1 cellular context compared by ENCODE assay signal in the genomic region with DNA sequence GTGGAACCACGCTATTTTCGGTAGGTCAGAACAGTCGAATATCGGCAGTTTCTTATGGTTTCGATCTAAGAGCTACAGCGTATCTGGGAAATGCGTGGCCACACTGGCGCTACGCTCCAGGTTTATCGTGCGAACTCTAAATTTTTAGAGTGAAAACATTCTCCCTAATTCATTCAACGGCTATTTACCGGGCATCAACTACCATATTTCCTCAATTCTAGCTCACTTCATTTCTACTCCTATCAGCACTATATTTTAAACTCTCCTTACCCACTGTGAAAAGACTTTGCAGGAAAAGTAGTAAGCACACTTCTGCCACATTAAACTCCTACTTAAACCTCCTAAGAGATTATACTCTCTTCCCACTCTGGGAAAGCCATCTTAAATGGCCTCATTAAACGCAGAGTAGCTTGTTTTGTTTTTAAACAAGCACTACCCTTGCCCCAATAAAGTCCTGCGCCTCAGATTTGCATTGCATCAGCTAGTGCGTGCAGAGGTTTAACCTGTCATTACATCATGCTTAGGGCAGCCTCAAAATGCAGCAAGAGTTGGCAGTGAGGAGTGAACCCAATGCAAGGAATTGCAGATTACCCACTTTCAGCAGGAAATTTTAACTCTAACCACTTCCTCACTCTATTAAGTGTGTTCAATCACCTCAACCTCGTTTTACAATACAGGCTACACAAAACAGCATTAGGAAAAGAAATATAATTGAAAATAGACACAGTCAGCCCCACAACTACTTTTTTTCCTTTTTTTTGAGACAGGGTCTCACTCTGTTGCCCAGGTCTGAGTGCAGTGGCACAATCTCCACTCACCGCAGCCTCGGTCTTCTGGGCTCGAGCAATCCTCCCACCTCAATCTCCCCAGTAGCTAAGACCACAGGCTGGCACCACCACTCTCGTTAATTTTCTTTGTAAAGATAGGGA.
A peak's percentile ranks its signal among the peaks of the same experiment; 100 is the strongest.
TF ChIP-seq lines count a peak whose summit lies in the region.

No MANE protein-coding gene starts in this region.

TF ChIP-seq in HepG2, 621 proteins besides CTCF, POLR2A, EP300 and RAD21 (continued from another document and continues in another):
- TF ChIP-seq, protein P1, sequence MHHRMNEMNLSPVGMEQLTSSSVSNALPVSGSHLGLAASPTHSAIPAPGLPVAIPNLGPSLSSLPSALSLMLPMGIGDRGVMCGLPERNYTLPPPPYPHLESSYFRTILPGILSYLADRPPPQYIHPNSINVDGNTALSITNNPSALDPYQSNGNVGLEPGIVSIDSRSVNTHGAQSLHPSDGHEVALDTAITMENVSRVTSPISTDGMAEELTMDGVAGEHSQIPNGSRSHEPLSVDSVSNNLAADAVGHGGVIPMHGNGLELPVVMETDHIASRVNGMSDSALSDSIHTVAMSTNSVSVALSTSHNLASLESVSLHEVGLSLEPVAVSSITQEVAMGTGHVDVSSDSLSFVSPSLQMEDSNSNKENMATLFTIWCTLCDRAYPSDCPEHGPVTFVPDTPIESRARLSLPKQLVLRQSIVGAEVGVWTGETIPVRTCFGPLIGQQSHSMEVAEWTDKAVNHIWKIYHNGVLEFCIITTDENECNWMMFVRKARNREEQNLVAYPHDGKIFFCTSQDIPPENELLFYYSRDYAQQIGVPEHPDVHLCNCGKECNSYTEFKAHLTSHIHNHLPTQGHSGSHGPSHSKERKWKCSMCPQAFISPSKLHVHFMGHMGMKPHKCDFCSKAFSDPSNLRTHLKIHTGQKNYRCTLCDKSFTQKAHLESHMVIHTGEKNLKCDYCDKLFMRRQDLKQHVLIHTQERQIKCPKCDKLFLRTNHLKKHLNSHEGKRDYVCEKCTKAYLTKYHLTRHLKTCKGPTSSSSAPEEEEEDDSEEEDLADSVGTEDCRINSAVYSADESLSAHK (CRISPR knock-in tag; IDR thresholded peaks at IDR 0.05; ENCODE audit: borderline replicate concordance): no peak
- TF ChIP-seq ZNF788 (CRISPR knock-in tag; IDR thresholded peaks at IDR 0.05; ENCODE audit: borderline replicate concordance) (no peak; the same call in 1 of the 2 replicates), ZNF572 (CRISPR knock-in tag; IDR thresholded peaks at IDR 0.05) (no peak), ARNTL (CRISPR knock-in tag; IDR thresholded peaks at IDR 0.05) (no peak), ZBTB7B (CRISPR knock-in tag; IDR thresholded peaks at IDR 0.05) (no peak), KLF9 (CRISPR knock-in tag; IDR thresholded peaks at IDR 0.05; ENCODE audit: low read depth) (no peak), SMC3 (IDR thresholded peaks at IDR 0.05; ENCODE audit: low read length) (no peak), JARID2 (CRISPR knock-in tag; IDR thresholded peaks at IDR 0.05; ENCODE audit: insufficient replicate concordance) (no peak), KDM6A (CRISPR knock-in tag; IDR thresholded peaks at IDR 0.05; ENCODE audit: low read depth) (0 out of 2 replicates have a peak, but pooled peaks have one; percentile 15), SP2 (CRISPR knock-in tag; IDR thresholded peaks at IDR 0.05) (no peak), CEBPG (CRISPR knock-in tag; IDR thresholded peaks at IDR 0.05) (peak; percentile 99), ISX (CRISPR knock-in tag; conservative IDR thresholded peaks at IDR 0.05) (no peak), TARDBP (CRISPR knock-in tag; IDR thresholded peaks at IDR 0.05) (no peak), ZNF431 (CRISPR knock-in tag; IDR thresholded peaks at IDR 0.05; ENCODE audit: borderline replicate concordance, low read depth) (no peak), ZNF782 (CRISPR knock-in tag; IDR thresholded peaks at IDR 0.05; ENCODE audit: borderline replicate concordance) (no peak), ZNF790 (CRISPR knock-in tag; IDR thresholded peaks at IDR 0.05; ENCODE audit: borderline replicate concordance) (no peak; the same call in 1 of the 2 replicates), SMARCC2 (IDR thresholded peaks at IDR 0.05) (no peak), MAF1 (CRISPR knock-in tag; IDR thresholded peaks at IDR 0.05; ENCODE audit: borderline replicate concordance) (no peak), KLF12 (CRISPR knock-in tag; IDR thresholded peaks at IDR 0.05; ENCODE audit: borderline replicate concordance) (peak; percentile 7; the same call in 1 of the 2 replicates), SALL1 (CRISPR knock-in tag; IDR thresholded peaks at IDR 0.05) (peak; percentile 46; the same call in 1 of the 2 replicates)
- TF ChIP-seq, protein P2, sequence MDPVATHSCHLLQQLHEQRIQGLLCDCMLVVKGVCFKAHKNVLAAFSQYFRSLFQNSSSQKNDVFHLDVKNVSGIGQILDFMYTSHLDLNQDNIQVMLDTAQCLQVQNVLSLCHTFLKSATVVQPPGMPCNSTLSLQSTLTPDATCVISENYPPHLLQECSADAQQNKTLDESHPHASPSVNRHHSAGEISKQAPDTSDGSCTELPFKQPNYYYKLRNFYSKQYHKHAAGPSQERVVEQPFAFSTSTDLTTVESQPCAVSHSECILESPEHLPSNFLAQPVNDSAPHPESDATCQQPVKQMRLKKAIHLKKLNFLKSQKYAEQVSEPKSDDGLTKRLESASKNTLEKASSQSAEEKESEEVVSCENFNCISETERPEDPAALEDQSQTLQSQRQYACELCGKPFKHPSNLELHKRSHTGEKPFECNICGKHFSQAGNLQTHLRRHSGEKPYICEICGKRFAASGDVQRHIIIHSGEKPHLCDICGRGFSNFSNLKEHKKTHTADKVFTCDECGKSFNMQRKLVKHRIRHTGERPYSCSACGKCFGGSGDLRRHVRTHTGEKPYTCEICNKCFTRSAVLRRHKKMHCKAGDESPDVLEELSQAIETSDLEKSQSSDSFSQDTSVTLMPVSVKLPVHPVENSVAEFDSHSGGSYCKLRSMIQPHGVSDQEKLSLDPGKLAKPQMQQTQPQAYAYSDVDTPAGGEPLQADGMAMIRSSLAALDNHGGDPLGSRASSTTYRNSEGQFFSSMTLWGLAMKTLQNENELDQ (CRISPR knock-in tag; IDR thresholded peaks at IDR 0.05; ENCODE audit: borderline replicate concordance): no peak
- TF ChIP-seq, protein P3, sequence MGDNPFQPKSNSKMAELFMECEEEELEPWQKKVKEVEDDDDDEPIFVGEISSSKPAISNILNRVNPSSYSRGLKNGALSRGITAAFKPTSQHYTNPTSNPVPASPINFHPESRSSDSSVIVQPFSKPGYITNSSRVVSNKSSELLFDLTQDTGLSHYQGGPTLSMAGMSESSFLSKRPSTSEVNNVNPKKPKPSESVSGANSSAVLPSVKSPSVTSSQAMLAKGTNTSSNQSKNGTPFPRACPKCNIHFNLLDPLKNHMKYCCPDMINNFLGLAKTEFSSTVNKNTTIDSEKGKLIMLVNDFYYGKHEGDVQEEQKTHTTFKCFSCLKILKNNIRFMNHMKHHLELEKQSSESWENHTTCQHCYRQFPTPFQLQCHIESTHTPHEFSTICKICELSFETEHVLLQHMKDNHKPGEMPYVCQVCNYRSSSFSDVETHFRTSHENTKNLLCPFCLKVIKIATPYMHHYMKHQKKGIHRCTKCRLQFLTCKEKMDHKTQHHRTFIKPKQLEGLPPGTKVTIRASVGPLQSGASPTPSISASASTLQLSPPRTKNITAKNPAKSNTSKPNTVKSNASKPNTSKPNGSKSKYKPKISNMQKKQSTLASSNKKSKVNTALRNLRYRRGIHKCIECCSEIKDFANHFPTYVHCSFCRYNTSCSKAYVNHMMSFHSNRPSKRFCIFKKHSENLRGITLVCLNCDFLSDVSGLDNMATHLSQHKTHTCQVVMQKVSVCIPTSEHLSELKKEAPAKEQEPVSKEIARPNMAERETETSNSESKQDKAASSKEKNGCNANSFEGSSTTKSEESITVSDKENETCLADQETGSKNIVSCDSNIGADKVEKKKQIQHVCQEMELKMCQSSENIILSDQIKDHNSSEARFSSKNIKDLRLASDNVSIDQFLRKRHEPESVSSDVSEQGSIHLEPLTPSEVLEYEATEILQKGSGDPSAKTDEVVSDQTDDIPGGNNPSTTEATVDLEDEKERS (CRISPR knock-in tag; IDR thresholded peaks at IDR 0.05): no peak; the same call in 1 of the 2 replicates
- TF ChIP-seq, protein P4, sequence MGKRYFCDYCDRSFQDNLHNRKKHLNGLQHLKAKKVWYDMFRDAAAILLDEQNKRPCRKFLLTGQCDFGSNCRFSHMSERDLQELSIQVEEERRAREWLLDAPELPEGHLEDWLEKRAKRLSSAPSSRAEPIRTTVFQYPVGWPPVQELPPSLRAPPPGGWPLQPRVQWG (CRISPR knock-in tag; IDR thresholded peaks at IDR 0.05; ENCODE audit: borderline replicate concordance, low read depth): no peak
- TF ChIP-seq, protein P5, sequence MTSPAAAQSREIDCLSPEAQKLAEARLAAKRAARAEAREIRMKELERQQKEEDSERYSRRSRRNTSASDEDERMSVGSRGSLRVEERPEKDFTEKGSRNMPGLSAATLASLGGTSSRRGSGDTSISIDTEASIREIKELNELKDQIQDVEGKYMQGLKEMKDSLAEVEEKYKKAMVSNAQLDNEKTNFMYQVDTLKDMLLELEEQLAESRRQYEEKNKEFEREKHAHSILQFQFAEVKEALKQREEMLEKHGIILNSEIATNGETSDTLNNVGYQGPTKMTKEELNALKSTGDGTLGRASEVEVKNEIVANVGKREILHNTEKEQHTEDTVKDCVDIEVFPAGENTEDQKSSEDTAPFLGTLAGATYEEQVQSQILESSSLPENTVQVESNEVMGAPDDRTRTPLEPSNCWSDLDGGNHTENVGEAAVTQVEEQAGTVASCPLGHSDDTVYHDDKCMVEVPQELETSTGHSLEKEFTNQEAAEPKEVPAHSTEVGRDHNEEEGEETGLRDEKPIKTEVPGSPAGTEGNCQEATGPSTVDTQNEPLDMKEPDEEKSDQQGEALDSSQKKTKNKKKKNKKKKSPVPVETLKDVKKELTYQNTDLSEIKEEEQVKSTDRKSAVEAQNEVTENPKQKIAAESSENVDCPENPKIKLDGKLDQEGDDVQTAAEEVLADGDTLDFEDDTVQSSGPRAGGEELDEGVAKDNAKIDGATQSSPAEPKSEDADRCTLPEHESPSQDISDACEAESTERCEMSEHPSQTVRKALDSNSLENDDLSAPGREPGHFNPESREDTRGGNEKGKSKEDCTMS (CRISPR knock-in tag; conservative IDR thresholded peaks at IDR 0.05): no peak
- TF ChIP-seq, protein P6, sequence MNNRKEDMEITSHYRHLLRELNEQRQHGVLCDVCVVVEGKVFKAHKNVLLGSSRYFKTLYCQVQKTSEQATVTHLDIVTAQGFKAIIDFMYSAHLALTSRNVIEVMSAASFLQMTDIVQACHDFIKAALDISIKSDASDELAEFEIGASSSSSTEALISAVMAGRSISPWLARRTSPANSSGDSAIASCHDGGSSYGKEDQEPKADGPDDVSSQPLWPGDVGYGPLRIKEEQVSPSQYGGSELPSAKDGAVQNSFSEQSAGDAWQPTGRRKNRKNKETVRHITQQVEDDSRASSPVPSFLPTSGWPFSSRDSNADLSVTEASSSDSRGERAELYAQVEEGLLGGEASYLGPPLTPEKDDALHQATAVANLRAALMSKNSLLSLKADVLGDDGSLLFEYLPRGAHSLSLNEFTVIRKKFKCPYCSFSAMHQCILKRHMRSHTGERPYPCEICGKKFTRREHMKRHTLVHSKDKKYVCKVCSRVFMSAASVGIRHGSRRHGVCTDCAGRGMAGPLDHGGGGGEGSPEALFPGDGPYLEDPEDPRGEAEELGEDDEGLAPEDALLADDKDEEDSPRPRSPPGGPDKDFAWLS (CRISPR knock-in tag; IDR thresholded peaks at IDR 0.05; ENCODE audit: borderline replicate concordance): no peak
- TF ChIP-seq, protein P7, sequence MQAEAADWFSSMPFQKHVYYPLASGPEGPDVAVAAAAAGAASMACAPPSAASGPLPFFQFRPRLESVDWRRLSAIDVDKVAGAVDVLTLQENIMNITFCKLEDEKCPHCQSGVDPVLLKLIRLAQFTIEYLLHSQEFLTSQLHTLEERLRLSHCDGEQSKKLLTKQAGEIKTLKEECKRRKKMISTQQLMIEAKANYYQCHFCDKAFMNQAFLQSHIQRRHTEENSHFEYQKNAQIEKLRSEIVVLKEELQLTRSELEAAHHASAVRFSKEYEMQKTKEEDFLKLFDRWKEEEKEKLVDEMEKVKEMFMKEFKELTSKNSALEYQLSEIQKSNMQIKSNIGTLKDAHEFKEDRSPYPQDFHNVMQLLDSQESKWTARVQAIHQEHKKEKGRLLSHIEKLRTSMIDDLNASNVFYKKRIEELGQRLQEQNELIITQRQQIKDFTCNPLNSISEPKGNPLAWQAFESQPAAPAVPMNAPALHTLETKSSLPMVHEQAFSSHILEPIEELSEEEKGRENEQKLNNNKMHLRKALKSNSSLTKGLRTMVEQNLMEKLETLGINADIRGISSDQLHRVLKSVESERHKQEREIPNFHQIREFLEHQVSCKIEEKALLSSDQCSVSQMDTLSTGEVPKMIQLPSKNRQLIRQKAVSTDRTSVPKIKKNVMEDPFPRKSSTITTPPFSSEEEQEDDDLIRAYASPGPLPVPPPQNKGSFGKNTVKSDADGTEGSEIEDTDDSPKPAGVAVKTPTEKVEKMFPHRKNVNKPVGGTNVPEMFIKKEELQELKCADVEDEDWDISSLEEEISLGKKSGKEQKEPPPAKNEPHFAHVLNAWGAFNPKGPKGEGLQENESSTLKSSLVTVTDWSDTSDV (CRISPR knock-in tag; IDR thresholded peaks at IDR 0.05): no peak
- TF ChIP-seq, protein P8, sequence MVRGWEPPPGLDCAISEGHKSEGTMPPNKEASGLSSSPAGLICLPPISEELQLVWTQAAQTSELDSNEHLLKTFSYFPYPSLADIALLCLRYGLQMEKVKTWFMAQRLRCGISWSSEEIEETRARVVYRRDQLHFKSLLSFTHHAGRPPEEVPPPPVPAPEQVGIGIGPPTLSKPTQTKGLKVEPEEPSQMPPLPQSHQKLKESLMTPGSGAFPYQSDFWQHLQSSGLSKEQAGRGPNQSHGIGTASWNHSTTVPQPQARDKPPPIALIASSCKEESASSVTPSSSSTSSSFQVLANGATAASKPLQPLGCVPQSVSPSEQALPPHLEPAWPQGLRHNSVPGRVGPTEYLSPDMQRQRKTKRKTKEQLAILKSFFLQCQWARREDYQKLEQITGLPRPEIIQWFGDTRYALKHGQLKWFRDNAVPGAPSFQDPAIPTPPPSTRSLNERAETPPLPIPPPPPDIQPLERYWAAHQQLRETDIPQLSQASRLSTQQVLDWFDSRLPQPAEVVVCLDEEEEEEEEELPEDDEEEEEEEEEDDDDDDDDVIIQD (CRISPR knock-in tag; IDR thresholded peaks at IDR 0.05; ENCODE audit: low read depth): 0 out of 2 replicates have a peak, but pooled peaks have one; percentile 29
- TF ChIP-seq, protein P9, sequence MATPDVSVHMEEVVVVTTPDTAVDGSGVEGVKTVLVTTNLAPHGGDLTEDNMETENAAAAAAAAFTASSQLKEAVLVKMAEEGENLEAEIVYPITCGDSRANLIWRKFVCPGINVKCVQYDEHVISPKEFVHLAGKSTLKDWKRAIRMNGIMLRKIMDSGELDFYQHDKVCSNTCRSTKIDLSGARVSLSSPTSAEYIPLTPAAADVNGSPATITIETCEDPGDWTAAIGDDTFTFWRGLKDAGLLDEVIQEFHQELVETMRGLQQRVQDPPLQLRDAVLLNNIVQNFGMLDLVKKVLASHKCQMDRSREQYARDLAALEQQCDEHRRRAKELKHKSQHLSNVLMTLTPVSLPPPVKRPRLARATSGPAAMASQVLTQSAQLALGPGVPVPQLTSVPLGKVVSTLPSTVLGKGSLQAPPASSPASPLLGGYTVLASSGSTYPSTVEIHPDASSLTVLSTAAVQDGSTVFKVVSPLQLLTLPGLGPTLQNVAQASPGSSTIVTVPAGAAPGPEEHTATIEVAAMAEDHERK (CRISPR knock-in tag; IDR thresholded peaks at IDR 0.05; ENCODE audit: low read depth): no peak
- TF ChIP-seq, protein P10, sequence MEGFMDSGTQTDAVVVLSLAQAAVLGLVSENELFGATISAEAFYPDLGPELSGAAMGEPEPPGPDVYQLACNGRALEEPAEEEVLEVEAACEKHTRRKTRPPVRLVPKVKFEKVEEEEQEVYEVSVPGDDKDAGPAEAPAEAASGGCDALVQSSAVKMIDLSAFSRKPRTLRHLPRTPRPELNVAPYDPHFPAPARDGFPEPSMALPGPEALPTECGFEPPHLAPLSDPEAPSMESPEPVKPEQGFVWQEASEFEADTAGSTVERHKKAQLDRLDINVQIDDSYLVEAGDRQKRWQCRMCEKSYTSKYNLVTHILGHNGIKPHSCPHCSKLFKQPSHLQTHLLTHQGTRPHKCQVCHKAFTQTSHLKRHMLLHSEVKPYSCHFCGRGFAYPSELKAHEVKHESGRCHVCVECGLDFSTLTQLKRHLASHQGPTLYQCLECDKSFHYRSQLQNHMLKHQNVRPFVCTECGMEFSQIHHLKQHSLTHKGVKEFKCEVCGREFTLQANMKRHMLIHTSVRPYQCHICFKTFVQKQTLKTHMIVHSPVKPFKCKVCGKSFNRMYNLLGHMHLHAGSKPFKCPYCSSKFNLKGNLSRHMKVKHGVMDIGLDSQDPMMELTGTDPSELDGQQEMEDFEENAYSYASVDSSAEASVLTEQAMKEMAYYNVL (CRISPR knock-in tag; IDR thresholded peaks at IDR 0.05; ENCODE audit: borderline replicate concordance): no peak
